Comparison of ENCODE assay signal across 35 cellular contexts in the genomic region with DNA sequence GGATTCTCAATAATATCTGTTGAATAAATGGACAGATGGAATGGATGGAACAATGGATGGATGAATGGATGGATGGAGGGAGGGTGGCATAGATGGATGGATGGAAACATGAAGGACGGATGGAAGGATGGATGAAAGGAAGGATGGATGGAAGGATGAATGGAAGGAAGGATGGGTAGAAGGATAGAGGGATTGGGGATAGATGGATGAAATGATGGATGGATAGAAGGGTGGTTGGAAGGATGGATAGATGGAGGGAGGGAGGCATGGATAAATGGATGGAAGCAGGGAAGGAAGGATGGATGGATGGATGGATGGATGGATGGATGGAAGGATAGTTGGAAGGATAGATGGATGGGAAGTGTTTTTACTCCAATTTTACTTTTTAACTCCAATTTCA.
"Had no signal": no experiment of that assay in that cellular context is flagged by ENCODE, and none has a peak within 500 bp of the region (broad histone marks: within the 10 kb centered on the region; RNA-seq: fewer than 3 reads in every experiment).

No MANE protein-coding gene starts in this region.

- H3K27me3 ChIP-seq: MG63 had no signal

- H3K9me3 ChIP-seq: MG63 had no signal

- H3K36me3 ChIP-seq: MG63 had no signal

- H3K4me3 ChIP-seq: MG63 had no signal

- DNase-seq: Karpas-422, Kasumi-1, MG63, MM.1S, MV-4-11, NCI-H1048, NCI-H1092, NCI-H1092 treated with DMSO at 0.1 percent for 48 hours, NCI-H1105, NCI-H1105 treated with DMSO at 0.1 percent for 48 hours, NCI-H1417, NCI-H1417 treated with DMSO at 0.1 percent for 48 hours, NCI-H1436, NCI-H1436 treated with DMSO at 0.1 percent for 48 hours, NCI-H146, NCI-H1694, NCI-H1694 treated with DMSO at 0.1 percent for 48 hours, NCI-H187, NCI-H187 treated with DMSO at 0.1 percent for 48 hours, NCI-H1930, NCI-H2029, NCI-H2029 treated with DMSO at 0.1 percent for 48 hours, NCI-H2081, NCI-H2081 treated with DMSO at 0.1 percent for 48 hours, NCI-H2107, NCI-H2171, NCI-H2171 treated with DMSO at 0.1 percent for 48 hours, NCI-H2227 treated with DMSO at 0.1 percent for 48 hours, NCI-H226, NCI-H345, NCI-H446, NCI-H446 treated with DMSO at 0.1 percent for 48 hours, NCI-H510A, NCI-H510A treated with DMSO at 0.1 percent for 48 hours, NCI-H524 had no signal
